ENCODE assay signal across 1 cellular context in genomic region chr4:40662962-40663604, GRCh38.
TF ChIP-seq lines count a peak whose summit lies in the region.

No MANE protein-coding gene starts in this region.

TF ChIP-seq in HepG2, 621 proteins besides CTCF, POLR2A, EP300 and RAD21 (continued from another document and continues in another):
- TF ChIP-seq ZNF644 (CRISPR knock-in tag; IDR thresholded peaks at IDR 0.05; ENCODE audit: low read depth) (peak; percentile 70), WIZ (CRISPR knock-in tag; IDR thresholded peaks at IDR 0.05) (no peak), IKZF5 (CRISPR knock-in tag; IDR thresholded peaks at IDR 0.05) (no peak; the same call in 1 of the 2 replicates), NFYC (CRISPR knock-in tag; IDR thresholded peaks at IDR 0.05) (no peak), ZFX (CRISPR knock-in tag; IDR thresholded peaks at IDR 0.05; ENCODE audit: low read depth) (no peak), RFX5 (IDR thresholded peaks at IDR 0.05; ENCODE audit: low read depth, low read length) (no peak), RCOR2 (CRISPR knock-in tag; IDR thresholded peaks at IDR 0.05) (0 out of 2 replicates have a peak, but pooled peaks have one; percentile 28), MAX (IDR thresholded peaks at IDR 0.05) (peak; percentile 37; the same call in 1 of the 2 replicates), SSRP1 (CRISPR knock-in tag; IDR thresholded peaks at IDR 0.05) (no peak), ZMYM3 (CRISPR knock-in tag; IDR thresholded peaks at IDR 0.05) (0 out of 2 replicates have a peak, but pooled peaks have one; percentile 29), DNMT1 (CRISPR knock-in tag; IDR thresholded peaks at IDR 0.05) (no peak), KLF16 (CRISPR knock-in tag; IDR thresholded peaks at IDR 0.05) (no peak), TRAFD1 (CRISPR knock-in tag; IDR thresholded peaks at IDR 0.05; ENCODE audit: borderline replicate concordance) (peak; percentile 23; the same call in 1 of the 2 replicates), FOXK2 (IDR thresholded peaks at IDR 0.05) (no peak), SOX6 (IDR thresholded peaks at IDR 0.05) (no peak), SOX6 (CRISPR knock-in tag; IDR thresholded peaks at IDR 0.05) (peak; percentile 49; the same call in 1 of the 2 replicates), DMAP1 (CRISPR knock-in tag; IDR thresholded peaks at IDR 0.05) (no peak), NFRKB (IDR thresholded peaks at IDR 0.05) (no peak), PAF1 (CRISPR knock-in tag; IDR thresholded peaks at IDR 0.05) (no peak), ZNF747 (CRISPR knock-in tag; IDR thresholded peaks at IDR 0.05; ENCODE audit: borderline replicate concordance) (no peak), CENPX (CRISPR knock-in tag; IDR thresholded peaks at IDR 0.05) (no peak), ZNF652 (CRISPR knock-in tag; IDR thresholded peaks at IDR 0.05; ENCODE audit: borderline replicate concordance, low read depth) (0 out of 2 replicates have a peak, but pooled peaks have one; percentile 8), KDM4B (CRISPR knock-in tag; IDR thresholded peaks at IDR 0.05) (no peak), CAMTA2 (CRISPR knock-in tag; IDR thresholded peaks at IDR 0.05; ENCODE audit: borderline replicate concordance) (no peak), HDAC2 (CRISPR knock-in tag; IDR thresholded peaks at IDR 0.05) (0 out of 2 replicates have a peak, but pooled peaks have one; percentile 22), FOXA1 (IDR thresholded peaks at IDR 0.05) (no peak), FOXA1 (CRISPR knock-in tag; IDR thresholded peaks at IDR 0.05) (peak; percentile 30; the same call in 1 of the 2 replicates), PHF21A (CRISPR knock-in tag; IDR thresholded peaks at IDR 0.05) (peak; percentile 60; the same call in 1 of the 2 replicates), NFIC (IDR thresholded peaks at IDR 0.05; ENCODE audit: low read length) (peak; percentile 53; the same call in 1 of the 2 replicates)
- TF ChIP-seq, protein P1, sequence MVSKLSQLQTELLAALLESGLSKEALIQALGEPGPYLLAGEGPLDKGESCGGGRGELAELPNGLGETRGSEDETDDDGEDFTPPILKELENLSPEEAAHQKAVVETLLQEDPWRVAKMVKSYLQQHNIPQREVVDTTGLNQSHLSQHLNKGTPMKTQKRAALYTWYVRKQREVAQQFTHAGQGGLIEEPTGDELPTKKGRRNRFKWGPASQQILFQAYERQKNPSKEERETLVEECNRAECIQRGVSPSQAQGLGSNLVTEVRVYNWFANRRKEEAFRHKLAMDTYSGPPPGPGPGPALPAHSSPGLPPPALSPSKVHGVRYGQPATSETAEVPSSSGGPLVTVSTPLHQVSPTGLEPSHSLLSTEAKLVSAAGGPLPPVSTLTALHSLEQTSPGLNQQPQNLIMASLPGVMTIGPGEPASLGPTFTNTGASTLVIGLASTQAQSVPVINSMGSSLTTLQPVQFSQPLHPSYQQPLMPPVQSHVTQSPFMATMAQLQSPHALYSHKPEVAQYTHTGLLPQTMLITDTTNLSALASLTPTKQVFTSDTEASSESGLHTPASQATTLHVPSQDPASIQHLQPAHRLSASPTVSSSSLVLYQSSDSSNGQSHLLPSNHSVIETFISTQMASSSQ (IDR thresholded peaks at IDR 0.05; ENCODE audit: low read depth), result 0 out of 2 replicates have a peak, but pooled peaks have one; percentile 50
- TF ChIP-seq, protein P1 (CRISPR knock-in tag; IDR thresholded peaks at IDR 0.05; ENCODE audit: borderline replicate concordance), result peak; percentile 64; the same call in 1 of the 2 replicates
- TF ChIP-seq, protein P2, sequence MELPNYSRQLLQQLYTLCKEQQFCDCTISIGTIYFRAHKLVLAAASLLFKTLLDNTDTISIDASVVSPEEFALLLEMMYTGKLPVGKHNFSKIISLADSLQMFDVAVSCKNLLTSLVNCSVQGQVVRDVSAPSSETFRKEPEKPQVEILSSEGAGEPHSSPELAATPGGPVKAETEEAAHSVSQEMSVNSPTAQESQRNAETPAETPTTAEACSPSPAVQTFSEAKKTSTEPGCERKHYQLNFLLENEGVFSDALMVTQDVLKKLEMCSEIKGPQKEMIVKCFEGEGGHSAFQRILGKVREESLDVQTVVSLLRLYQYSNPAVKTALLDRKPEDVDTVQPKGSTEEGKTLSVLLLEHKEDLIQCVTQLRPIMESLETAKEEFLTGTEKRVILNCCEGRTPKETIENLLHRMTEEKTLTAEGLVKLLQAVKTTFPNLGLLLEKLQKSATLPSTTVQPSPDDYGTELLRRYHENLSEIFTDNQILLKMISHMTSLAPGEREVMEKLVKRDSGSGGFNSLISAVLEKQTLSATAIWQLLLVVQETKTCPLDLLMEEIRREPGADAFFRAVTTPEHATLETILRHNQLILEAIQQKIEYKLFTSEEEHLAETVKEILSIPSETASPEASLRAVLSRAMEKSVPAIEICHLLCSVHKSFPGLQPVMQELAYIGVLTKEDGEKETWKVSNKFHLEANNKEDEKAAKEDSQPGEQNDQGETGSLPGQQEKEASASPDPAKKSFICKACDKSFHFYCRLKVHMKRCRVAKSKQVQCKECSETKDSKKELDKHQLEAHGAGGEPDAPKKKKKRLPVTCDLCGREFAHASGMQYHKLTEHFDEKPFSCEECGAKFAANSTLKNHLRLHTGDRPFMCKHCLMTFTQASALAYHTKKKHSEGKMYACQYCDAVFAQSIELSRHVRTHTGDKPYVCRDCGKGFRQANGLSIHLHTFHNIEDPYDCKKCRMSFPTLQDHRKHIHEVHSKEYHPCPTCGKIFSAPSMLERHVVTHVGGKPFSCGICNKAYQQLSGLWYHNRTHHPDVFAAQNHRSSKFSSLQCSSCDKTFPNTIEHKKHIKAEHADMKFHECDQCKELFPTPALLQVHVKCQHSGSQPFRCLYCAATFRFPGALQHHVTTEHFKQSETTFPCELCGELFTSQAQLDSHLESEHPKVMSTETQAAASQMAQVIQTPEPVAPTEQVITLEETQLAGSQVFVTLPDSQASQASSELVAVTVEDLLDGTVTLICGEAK (IDR thresholded peaks at IDR 0.05), result no peak
- TF ChIP-seq, protein P2 (CRISPR knock-in tag; IDR thresholded peaks at IDR 0.05), result no peak
- TF ChIP-seq, protein P3, sequence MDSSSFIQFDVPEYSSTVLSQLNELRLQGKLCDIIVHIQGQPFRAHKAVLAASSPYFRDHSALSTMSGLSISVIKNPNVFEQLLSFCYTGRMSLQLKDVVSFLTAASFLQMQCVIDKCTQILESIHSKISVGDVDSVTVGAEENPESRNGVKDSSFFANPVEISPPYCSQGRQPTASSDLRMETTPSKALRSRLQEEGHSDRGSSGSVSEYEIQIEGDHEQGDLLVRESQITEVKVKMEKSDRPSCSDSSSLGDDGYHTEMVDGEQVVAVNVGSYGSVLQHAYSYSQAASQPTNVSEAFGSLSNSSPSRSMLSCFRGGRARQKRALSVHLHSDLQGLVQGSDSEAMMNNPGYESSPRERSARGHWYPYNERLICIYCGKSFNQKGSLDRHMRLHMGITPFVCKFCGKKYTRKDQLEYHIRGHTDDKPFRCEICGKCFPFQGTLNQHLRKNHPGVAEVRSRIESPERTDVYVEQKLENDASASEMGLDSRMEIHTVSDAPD (CRISPR knock-in tag; IDR thresholded peaks at IDR 0.05), result peak; percentile 72; the same call in 1 of the 2 replicates
- TF ChIP-seq, protein P4, sequence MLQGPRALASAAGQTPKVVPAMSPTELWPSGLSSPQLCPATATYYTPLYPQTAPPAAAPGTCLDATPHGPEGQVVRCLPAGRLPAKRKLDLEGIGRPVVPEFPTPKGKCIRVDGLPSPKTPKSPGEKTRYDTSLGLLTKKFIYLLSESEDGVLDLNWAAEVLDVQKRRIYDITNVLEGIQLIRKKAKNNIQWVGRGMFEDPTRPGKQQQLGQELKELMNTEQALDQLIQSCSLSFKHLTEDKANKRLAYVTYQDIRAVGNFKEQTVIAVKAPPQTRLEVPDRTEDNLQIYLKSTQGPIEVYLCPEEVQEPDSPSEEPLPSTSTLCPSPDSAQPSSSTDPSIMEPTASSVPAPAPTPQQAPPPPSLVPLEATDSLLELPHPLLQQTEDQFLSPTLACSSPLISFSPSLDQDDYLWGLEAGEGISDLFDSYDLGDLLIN (CRISPR knock-in tag; IDR thresholded peaks at IDR 0.05; ENCODE audit: borderline replicate concordance), result no peak
- TF ChIP-seq, protein P5, sequence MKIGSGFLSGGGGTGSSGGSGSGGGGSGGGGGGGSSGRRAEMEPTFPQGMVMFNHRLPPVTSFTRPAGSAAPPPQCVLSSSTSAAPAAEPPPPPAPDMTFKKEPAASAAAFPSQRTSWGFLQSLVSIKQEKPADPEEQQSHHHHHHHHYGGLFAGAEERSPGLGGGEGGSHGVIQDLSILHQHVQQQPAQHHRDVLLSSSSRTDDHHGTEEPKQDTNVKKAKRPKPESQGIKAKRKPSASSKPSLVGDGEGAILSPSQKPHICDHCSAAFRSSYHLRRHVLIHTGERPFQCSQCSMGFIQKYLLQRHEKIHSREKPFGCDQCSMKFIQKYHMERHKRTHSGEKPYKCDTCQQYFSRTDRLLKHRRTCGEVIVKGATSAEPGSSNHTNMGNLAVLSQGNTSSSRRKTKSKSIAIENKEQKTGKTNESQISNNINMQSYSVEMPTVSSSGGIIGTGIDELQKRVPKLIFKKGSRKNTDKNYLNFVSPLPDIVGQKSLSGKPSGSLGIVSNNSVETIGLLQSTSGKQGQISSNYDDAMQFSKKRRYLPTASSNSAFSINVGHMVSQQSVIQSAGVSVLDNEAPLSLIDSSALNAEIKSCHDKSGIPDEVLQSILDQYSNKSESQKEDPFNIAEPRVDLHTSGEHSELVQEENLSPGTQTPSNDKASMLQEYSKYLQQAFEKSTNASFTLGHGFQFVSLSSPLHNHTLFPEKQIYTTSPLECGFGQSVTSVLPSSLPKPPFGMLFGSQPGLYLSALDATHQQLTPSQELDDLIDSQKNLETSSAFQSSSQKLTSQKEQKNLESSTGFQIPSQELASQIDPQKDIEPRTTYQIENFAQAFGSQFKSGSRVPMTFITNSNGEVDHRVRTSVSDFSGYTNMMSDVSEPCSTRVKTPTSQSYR (CRISPR knock-in tag; IDR thresholded peaks at IDR 0.05; ENCODE audit: borderline replicate concordance), result peak; percentile 36; the same call in 1 of the 2 replicates
